Comparison of ENCODE assay signal across 11 cellular contexts in the genomic region with DNA sequence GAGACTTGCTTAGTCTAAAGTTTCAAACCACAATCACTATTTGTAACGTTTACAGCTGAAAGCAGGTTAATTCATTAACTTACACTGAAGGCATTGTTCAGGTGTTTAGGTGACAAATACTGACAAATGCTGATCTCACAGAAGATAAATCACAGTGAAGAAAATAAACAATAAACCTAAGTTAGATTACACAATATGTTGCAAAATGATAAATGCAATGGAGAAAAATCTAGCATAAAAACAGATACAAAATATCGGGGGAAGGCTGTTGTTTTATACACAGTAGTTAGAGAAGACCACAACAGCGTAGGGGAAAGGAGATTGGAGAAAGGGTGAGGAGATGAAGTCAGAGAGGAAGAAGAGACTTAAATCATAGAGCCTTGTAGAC. TPM values are rescaled to one million over a fixed set of nuclear protein-coding genes. Genes with fewer than 3 reads are reported as not detected.
A peak's percentile ranks its signal among the peaks of the same experiment; 100 is the strongest.
DNase-seq lines count a peak whose midpoint lies in the region; ATAC-seq and TF ChIP-seq lines count a peak whose summit lies in the region.
"Had no signal": no experiment of that assay in that cellular context is flagged by ENCODE, and none has a peak within 500 bp of the region (broad histone marks: within the 10 kb centered on the region; RNA-seq: fewer than 3 reads in every experiment).

No MANE protein-coding gene starts in this region.

- peak overlapping the region; percentile 88 for H3K4me3 Mint-ChIP-seq in T-helper 17 cell
- peak overlapping the region; percentile 25 for H3K4me3 Mint-ChIP-seq in glutamatergic neuron (ENCODE audit: unreplicated experiment)

- H3K27me3 ChIP-seq in heart right ventricle (no peaks in the 10 kb centered on the region), subcutaneous abdominal adipose tissue (ENCODE audit: control insufficient read depth in 5 of 5, insufficient read depth in 4 of 5, low read length in 5 of 5) (no peaks in the 10 kb centered on the region)

- H3K9me3 ChIP-seq in heart right ventricle (no peaks in the 10 kb centered on the region), T-helper 17 cell (ENCODE audit: control insufficient read depth, low read length, poor library complexity, severe bottlenecking) (no peaks in the 10 kb centered on the region), subcutaneous abdominal adipose tissue (ENCODE audit: control insufficient read depth in 5 of 5, low read length in 5 of 5) (no peaks in the 10 kb centered on the region)

- WGBS in heart right ventricle, 2 donors, result 53 to 59% methylated on average over 3 of the region's 3 CpGs

- peaks cover 10 to 73% (median 67%) of the 10 kb centered on the region in 9 donors for H3K4me1 ChIP-seq in heart right ventricle
- H3K4me1 ChIP-seq in subcutaneous abdominal adipose tissue (ENCODE audit: control insufficient read depth in 5 of 5, insufficient read depth in 5 of 5, low read length in 5 of 5), result peaks cover 5 to 53% (median 47%) of the 10 kb centered on the region in 5 donors

- peak overlapping the region in 4 of 10 donors; percentile 68 to 97 (median 78) for H3K4me3 ChIP-seq in heart right ventricle
- H3K4me3 ChIP-seq in subcutaneous abdominal adipose tissue (ENCODE audit: low read depth in 1 of 5, low read length in 5 of 5), result peak overlapping the region in 1 of 5 donors; percentile 18

- no peak for DNase-seq in heart right ventricle
- DNase-seq in Right ventricle myocardium inferior (ENCODE audit: missing footprints), result no peak
- no peak for DNase-seq in T-helper 17 cell
- DNase-seq in glutamatergic neuron, result no peak
- DNase-seq in AG08395 (ENCODE audit: low spot score), result no peak
- no peak for DNase-seq in COLO668 (lab: John Stamatoyannopoulos, UW; ENCODE audit: unreplicated experiment)
- DNase-seq in NOMO-1 treated with dmso at 0.1 percent for 144 hours (lab: John Stamatoyannopoulos, UW; ENCODE audit: unreplicated experiment), result no peak
- DNase-seq: activated CD4-positive, alpha-beta T cell treated with anti-CD3 and anti-CD28 coated beads, Interleukin-2, amount 50 U/mL, for 4 hours; NCI-H1092; RPMI8226 had no signal

- H3K27ac Mint-ChIP-seq in T-helper 17 cell (peak overlapping the region; percentile 100), glutamatergic neuron (ENCODE audit: unreplicated experiment) (no peak overlapping the region)

- peaks cover 7% of the 10 kb centered on the region for H3K9me3 Mint-ChIP-seq in glutamatergic neuron (ENCODE audit: unreplicated experiment)

- no peak for TF ChIP-seq CTCF in heart right ventricle (IDR thresholded peaks at IDR 0.05)
- TF ChIP-seq CTCF in glutamatergic neuron (IDR thresholded peaks at IDR 0.05; ENCODE audit: partially characterized antibody, unreplicated experiment), result no peak

- H3K27ac ChIP-seq in heart right ventricle (peak overlapping the region in 9 of 10 donors; percentile 6 to 100 (median 96)), subcutaneous abdominal adipose tissue (ENCODE audit: low read depth, low read length) (peak overlapping the region; percentile 99)

- H3K27me3 Mint-ChIP-seq in T-helper 17 cell (no peaks in the 10 kb centered on the region), glutamatergic neuron (ENCODE audit: unreplicated experiment) (peaks cover 18% of the 10 kb centered on the region)

- H3K36me3 Mint-ChIP-seq in T-helper 17 cell (ENCODE audit: low read depth), result peaks cover 12% of the 10 kb centered on the region
- no peaks in the 10 kb centered on the region for H3K36me3 Mint-ChIP-seq in glutamatergic neuron (ENCODE audit: unreplicated experiment)

- H3K4me1 Mint-ChIP-seq in T-helper 17 cell (peaks cover 69% of the 10 kb centered on the region), glutamatergic neuron (ENCODE audit: low read depth, unreplicated experiment) (peaks cover 16% of the 10 kb centered on the region)

- intact Hi-C loops in heart right ventricle (cut with DNase I) (no loop called here), Right ventricle myocardium inferior (cut with DNase I) (loop anchor here (10.0 kb wide), 1 partner anchor 223 kb away; no protein-coding TSS in a partner anchor)

- peak overlapping the region in 1 of 5 donors; percentile 23 for H3K9ac ChIP-seq in subcutaneous abdominal adipose tissue (ENCODE audit: low read length in 5 of 5)

- ATAC-seq in heart right ventricle (no peak), Right ventricle myocardium inferior (no peak), T-helper 17 cell (no peak)

- H3K36me3 ChIP-seq in heart right ventricle (peaks cover 0 to 25% (median 0%) of the 10 kb centered on the region in 9 donors), subcutaneous abdominal adipose tissue (ENCODE audit: control insufficient read depth in 5 of 5, insufficient read depth in 5 of 5, low read length in 5 of 5) (peaks cover 0 to 5% (median 0%) of the 10 kb centered on the region in 5 donors)

RNA-seq across cellular contexts. Expression of a gene that starts 3.0 kb away (rescaled TPM):
- total RNA-seq in heart right ventricle (100 to 1,000 TPM in 3 of 10 donors, 10 to 100 TPM in 7; 71.9 to 112 (median 87.3) TPM), Right ventricle myocardium inferior (76.6 TPM), T-helper 17 cell (100 to 1,000 TPM; 165 to 166 TPM), glutamatergic neuron (ENCODE audit: unreplicated experiment) (63.4 TPM)
- 10 to 100 TPM; 15.1 to 32.8 TPM for polyA plus RNA-seq in heart right ventricle
